Comparison of ENCODE assay signal across 8 cellular contexts in genomic region chr22:24423519-24424000, GRCh38. TPM values are rescaled to one million over a fixed set of nuclear protein-coding genes. Genes with fewer than 3 reads are reported as not detected.
A peak's percentile ranks its signal among the peaks of the same experiment; 100 is the strongest.
DNase-seq lines count a peak whose midpoint lies in the region; ATAC-seq, FAIRE-seq and TF ChIP-seq lines count a peak whose summit lies in the region.

No MANE protein-coding gene starts in this region.

- no peak overlapping the region for H2AK5ac ChIP-seq in H9 (ENCODE audit: insufficient read length, low read length)

- RAD21 ChIA-PET in GM12878 (lab: Charles Lee; ENCODE audit: unreplicated experiment): interaction anchor here (0.7 to 10.4 kb wide), 10 partner anchors 10 to 99 kb away, joined by 3 to 107 read pairs (median 4); no protein-coding TSS in a partner anchor

- no peak overlapping the region; the same call in 1 of the 2 replicates for H3K14ac ChIP-seq in H9 (ENCODE audit: insufficient read depth, low read length)

- peak overlapping the region; percentile 77; the same call in 1 of the 2 replicates for H3K4me3 ChIP-seq in GM12878

- no peak overlapping the region for H3K9ac ChIP-seq in H9 (ENCODE audit: extremely low read depth, insufficient read length, low read length)
- no peak overlapping the region for H3K9ac ChIP-seq in GM12878 (ENCODE audit: control insufficient read depth, insufficient read depth, low read length)

- intact Hi-C loops in GM12878 (cut with micrococcal nuclease; ENCODE audit: unreplicated experiment): no loop called here

- H2BK12ac ChIP-seq in H9 (ENCODE audit: insufficient read length, low read depth, low read length): no peak overlapping the region

- H4K20me1 ChIP-seq in H9 (ENCODE audit: control insufficient read depth, insufficient read depth, insufficient read length): no peaks in the 10 kb centered on the region
- H4K20me1 ChIP-seq in GM12878 (ENCODE audit: control insufficient read depth, insufficient read depth): no peaks in the 10 kb centered on the region

- in situ Hi-C loops in GM12878 (cut with MboI): no loop called here

- H3T11ph ChIP-seq in H9 (ENCODE audit: low read length): no peak overlapping the region

- POLR2A ChIA-PET in GM12878 (lab: Charles Lee): interaction anchor here (0.8 to 3.7 kb wide), 2 partner anchors 11 to 80 kb away, joined by 5 to 13 read pairs; no protein-coding TSS in a partner anchor

- H3K9me3 ChIP-seq in H9 (ENCODE audit: control insufficient read depth, low read depth, low read length) (no peaks in the 10 kb centered on the region), GM12878 (replicated peaks; ENCODE audit: control insufficient read depth, insufficient read depth, low read length) (no peaks in the 10 kb centered on the region)

- no peak overlapping the region for H2BK15ac ChIP-seq in H9 (ENCODE audit: low read depth, low read length)

- H3K4me1 ChIP-seq in H9 (ENCODE audit: insufficient read depth, low read length) (peaks cover 2% of the 10 kb centered on the region; the same call in 1 of the 2 replicates), GM12878 (ENCODE audit: control insufficient read depth, insufficient read depth, low read length) (peaks cover 19% of the 10 kb centered on the region)

- H2BK5ac ChIP-seq in H9 (ENCODE audit: insufficient read length, low read length): no peak overlapping the region

- TF ChIP-seq CTCF in H9 (conservative IDR thresholded peaks at IDR 0.05) (peak; percentile 88), GM12878 (IDR thresholded peaks at IDR 0.05 in 2 of 3, conservative IDR thresholded peaks at IDR 0.05 in 1 of 3; ENCODE audit: control insufficient read depth in 2 of 3, extremely low read depth in 1 of 3, insufficient read depth in 1 of 3, low read depth in 3 of 3, low read length in 3 of 3) (peak; percentile 62 to 86 (median 69); a peak in 5 of 6 replicates)

- no peak overlapping the region for H3K18ac ChIP-seq in H9 (ENCODE audit: insufficient read length, low read depth, low read length)

- SMC1A ChIA-PET in GM12878 (lab: Charles Lee; ENCODE audit: uncharacterized antibody, unreplicated experiment): interaction anchor here (0.8 to 8.9 kb wide), 8 partner anchors 13 to 100 kb away, joined by 3 to 48 read pairs (median 4); no protein-coding TSS in a partner anchor

- ATAC-seq in GM12878: peak; percentile 64

- H3K79me1 ChIP-seq in H9 (ENCODE audit: insufficient read depth, low read depth, low read length, poor library complexity, severe bottlenecking): no peaks in the 10 kb centered on the region

- H3K79me2 ChIP-seq in H9 (ENCODE audit: insufficient read depth, low read length) (no peaks in the 10 kb centered on the region), GM12878 (ENCODE audit: control insufficient read depth, insufficient read depth, low read length) (peaks cover 36% of the 10 kb centered on the region)

- no peak for TF ChIP-seq EP300 in GM12878 (IDR thresholded peaks at IDR 0.05; ENCODE audit: borderline replicate concordance in 1 of 2, control insufficient read depth in 1 of 2, low read depth in 2 of 2, low read length in 2 of 2)

- FAIRE-seq in GM12878 (lab: Jason Lieb, UNC): no peak

- H3K4me2 ChIP-seq in H9 (ENCODE audit: insufficient read depth, insufficient read length, low read length) (no peak overlapping the region), GM12878 (ENCODE audit: control insufficient read depth, insufficient read depth) (peak overlapping the region; percentile 30; the same call in 1 of the 2 replicates)

- no peak overlapping the region for H3K56ac ChIP-seq in H9 (ENCODE audit: insufficient read length, low read depth, low read length)

- H3K4me1 Mint-ChIP-seq in H9: peaks cover 18 to 28% of the 10 kb centered on the region in 2 experiments
- peaks cover 32% of the 10 kb centered on the region in 2 donors for H3K4me1 Mint-ChIP-seq in immature natural killer cell

- no peak overlapping the region for H3K23ac ChIP-seq in H9 (ENCODE audit: insufficient read length, low read depth, low read length)

- H3K4ac ChIP-seq in H9 (ENCODE audit: low read depth, low read length): no peak overlapping the region

- BruUV-seq in GM12878 (replicated peaks; lab: Mats Ljungman, UMichigan): no TSS peak

- H2BK20ac ChIP-seq in H9 (ENCODE audit: low read depth, low read length, poor library complexity, severe bottlenecking): no peak overlapping the region

- peak; percentile 82 for DNase-seq in AG08395 (ENCODE audit: low spot score)
- DNase-seq in H9: peak; percentile 68
- peak; percentile 29 for DNase-seq in T1000 (lab: John Stamatoyannopoulos, UW)
- DNase-seq in GM12878 (ENCODE audit: low read depth, low spot score): no peak
- DNase-seq in immature natural killer cell: peak; percentile 57 to 62 (median 60)
- peak; percentile 56 for DNase-seq in stimulated activated CD4-positive, alpha-beta T cell treated with anti-CD3 and anti-CD28 coated beads, Interleukin-1b, Interleukin-23, amount 100 ng/mL, for 48 hours
- DNase-seq in H4 (ENCODE audit: low spot score): no peak
- DNase-seq in DMS79 (lab: John Stamatoyannopoulos, UW): no peak

- H3K9me3 Mint-ChIP-seq in H9 (no peaks in the 10 kb centered on the region; a peak in 1 of 5 replicates), immature natural killer cell (no peaks in the 10 kb centered on the region)

- H3K23me2 ChIP-seq in H9 (ENCODE audit: insufficient read length, low read depth, low read length, poor library complexity, severe bottlenecking): peaks cover 7% of the 10 kb centered on the region

- H2BK120ac ChIP-seq in H9 (ENCODE audit: low read depth, low read length, poor library complexity, severe bottlenecking): no peak overlapping the region

- no CpG with 5 or more reads among the region's 56 CpGs for WGBS in H9 (ENCODE audit: extremely low coverage, insufficient read length, low lambda C conversion rate)
- WGBS in GM12878 (ENCODE audit: insufficient coverage, insufficient replicate concordance, low lambda C conversion rate, missing lambda C conversion rate): 1% methylated on average over 27 of the region's 56 CpGs

- H3K27ac ChIP-seq in H9 (ENCODE audit: insufficient read length, low read depth, low read length) (no peak overlapping the region), GM12878 (ENCODE audit: control insufficient read depth, insufficient read depth) (no peak overlapping the region)

- no peaks in the 10 kb centered on the region; the same call in 1 of the 2 replicates for H3K27me3 ChIP-seq in H9 (ENCODE audit: insufficient read depth, low read length)
- H3K27me3 ChIP-seq in GM12878 (replicated peaks in 1 of 2; ENCODE audit: control insufficient read depth in 2 of 2, insufficient read depth in 2 of 2, low read length in 1 of 2): no peaks in the 10 kb centered on the region

- no peak overlapping the region for H4K91ac ChIP-seq in H9 (ENCODE audit: insufficient read length, low read depth, low read length)

- H3K27me3 Mint-ChIP-seq in H9 (ENCODE audit: low read depth): peaks cover 36% of the 10 kb centered on the region
- peaks cover 3 to 12% (median 4%) of the 10 kb centered on the region in 3 donors for H3K27me3 Mint-ChIP-seq in immature natural killer cell (ENCODE audit: low read depth in 3 of 3)

- H2AFZ ChIP-seq in H9 (ENCODE audit: low read length): no peak overlapping the region
- peak overlapping the region; percentile 59 for H2AFZ ChIP-seq in GM12878 (ENCODE audit: control insufficient read depth, low read depth, low read length)

- no peak overlapping the region for H4K8ac ChIP-seq in H9 (replicated peaks; ENCODE audit: insufficient read length, low read depth, low read length)

- H3K36me3 Mint-ChIP-seq in H9 (ENCODE audit: insufficient read depth in 1 of 3, low read depth in 3 of 3) (no peaks in the 10 kb centered on the region; a peak in 1 of 7 replicates), immature natural killer cell (no peaks in the 10 kb centered on the region)

- H3K4me3 Mint-ChIP-seq in H9 (peak overlapping the region; percentile 47 to 73), immature natural killer cell (peak overlapping the region; percentile 33 to 57 (median 38))

- TF ChIP-seq POLR2A in GM12878 (IDR thresholded peaks at IDR 0.05; ENCODE audit: low read depth, low read length): no peak; the same call in 1 of the 2 replicates

- H4K5ac ChIP-seq in H9 (ENCODE audit: insufficient read length, low read depth, low read length): no peak overlapping the region

- H3K27ac Mint-ChIP-seq in H9: no peak overlapping the region
- H3K27ac Mint-ChIP-seq in immature natural killer cell: no peak overlapping the region

- CTCF ChIA-PET in GM12878 (lab: Yijun Ruan, JAX): interaction anchor here (0.6 to 19.9 kb wide), 14 partner anchors 8 to 393 kb away, joined by 3 to 332 read pairs (median 6); no protein-coding TSS in a partner anchor

- no peaks in the 10 kb centered on the region; a peak in 1 of 4 replicates for H3K36me3 ChIP-seq in GM12878 (ENCODE audit: control insufficient read depth in 2 of 2, insufficient read depth in 2 of 2, low read length in 1 of 2)

- TF ChIP-seq RAD21 in GM12878 (IDR thresholded peaks at IDR 0.05; ENCODE audit: insufficient read depth, low read depth, low read length): peak; percentile 73

RNA-seq across cellular contexts. Expression of gene ADORA2A, which starts 3.8 kb away (rescaled TPM):
- 3.5 and 3.9 TPM in 2 replicates for total RNA-seq in H9 (2021)
- 55.4 and 60.9 TPM in 2 replicates for total RNA-seq in GM12878 (2013; cell fraction: nucleolus; rRNA removed)
- total RNA-seq in GM12878 (2014; rRNA removed): 27.4 and 28.5 TPM in 2 replicates
- total RNA-seq in GM12878 (2014; rRNA removed; fragmentation: Illumina TruSeq; extraction: Trizol): 10.5 and 10.9 TPM in 2 replicates
- 22.9 and 23.6 TPM in 2 replicates for total RNA-seq in GM12878 (2021)
- 9.5 TPM for polyA plus RNA-seq in GM12878 (2011; ENCODE audit: low read depth)
- 16.2 and 31.2 TPM in 2 replicates for polyA plus RNA-seq in GM12878 (2011; rRNA removed)
- polyA plus RNA-seq in GM12878 (2011; cell fraction: cytosol; rRNA removed): 49.3 and 77.4 TPM in 2 replicates
- 45.4 and 47.1 TPM in 2 replicates for polyA plus RNA-seq in GM12878 (2011; cell fraction: nucleus; rRNA removed)
- polyA plus RNA-seq in GM12878 (2012): 22.8 and 28.8 TPM in 2 replicates
- polyA plus RNA-seq in GM12878 (2014; fragmentation: Illumina TruSeq; extraction: Trizol): 4.6 and 15.9 TPM in 2 replicates
- polyA plus RNA-seq in GM12878 (2014; fragmentation: Nextera tagmentation; extraction: Ambion mirVana): 1 to 10 TPM in 1 of 2 experiments, under 1 TPM in 1; 0.69 to 1.6 TPM
- polyA plus RNA-seq in GM12878 (2014; rRNA removed): 29.6 and 30.5 TPM in 2 replicates
- polyA plus RNA-seq in GM12878 (2016; fragmentation: Nextera tagmentation; extraction: Ambion mirVana): 10 to 100 TPM; 15.8 to 20.6 TPM
- 38.3 and 56.7 TPM in 2 replicates for polyA minus RNA-seq in GM12878 (2011; rRNA and poly(A)+ RNA removed)
- 11.3 and 12.3 TPM in 2 replicates for polyA minus RNA-seq in GM12878 (2011; cell fraction: cytosol; rRNA and poly(A)+ RNA removed)
- 15.4 and 23.7 TPM in 2 replicates for polyA minus RNA-seq in GM12878 (2011; cell fraction: nucleus; rRNA and poly(A)+ RNA removed)
- 1 to 10 TPM; 4.6 to 6.8 (median 5.3) TPM for polyA plus RNA-seq in immature natural killer cell
- total RNA-seq in H4 (2014; rRNA removed; shearing (Covaris generic)): 1.0 TPM in 1 of 2 replicates, not detected in the other

Comparison
In these comparisons a context has a peak if more than half of its experiments do, and no peak if none do; other contexts are left out.
1. DNase-seq: peak in AG08395 (single experiment), H9 (single experiment), T1000 (single experiment), immature natural killer cell (3 of 3) and stimulated activated CD4-positive, alpha-beta T cell treated with anti-CD3 and anti-CD28 coated beads, Interleukin-1b, Interleukin-23, amount 100 ng/mL, for 48 hours (single experiment); none in GM12878 (single experiment), H4 (single experiment) and DMS79 (single experiment).